16 cellular contexts compared by ENCODE assay signal in the genomic region with DNA sequence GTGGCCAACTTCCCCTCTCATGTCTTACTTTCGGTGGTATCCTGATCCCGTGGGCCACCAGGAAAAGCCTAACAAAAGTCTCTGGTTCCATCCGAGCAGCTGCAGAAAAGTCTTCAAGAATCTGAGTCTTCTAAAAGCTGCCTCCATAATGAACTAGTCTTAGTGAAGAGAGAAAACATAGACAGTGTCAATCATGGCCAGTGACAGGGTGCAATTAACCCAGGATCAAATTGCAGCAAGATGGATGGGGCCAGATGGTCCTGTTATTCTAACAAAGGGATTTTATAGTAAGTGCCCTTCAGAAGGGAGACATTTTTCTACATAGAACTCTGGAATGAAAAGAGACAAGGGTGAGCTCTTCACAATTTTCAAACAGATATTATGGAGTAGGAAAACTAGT.
"Had no signal": no experiment of that assay in that cellular context is flagged by ENCODE, and none has a peak within 500 bp of the region (broad histone marks: within the 10 kb centered on the region; RNA-seq: fewer than 3 reads in every experiment).

No MANE protein-coding gene starts in this region.

- H3K27ac ChIP-seq: esophagus squamous epithelium, hepatocyte, thyroid gland had no signal

- DNase-seq: activated CD4-positive, alpha-beta memory T cell treated with anti-CD3 and anti-CD28 coated beads for 36 hours; activated T-cell treated with anti-CD3 and anti-CD28 coated beads for 4 hours; effector CD4-positive, alpha-beta T cell; esophagus squamous epithelium; left colon; stimulated activated CD4-positive, alpha-beta T cell treated with anti-CD3 and anti-CD28 coated beads, Interleukin-12 subunit alpha, Interleukin-12 subunit beta, amount 100 ng/mL, for 4 hours; stimulated activated CD4-positive, alpha-beta T cell treated with anti-CD3 and anti-CD28 coated beads, Interleukin-2, amount 100 ng/mL, for 24 hours; stimulated activated naive CD4-positive, alpha-beta T cell treated with Interleukin-2 at 50 U/mL for 16 hours; T-helper 17 cell; thyroid gland had no signal

- H3K4me3 Mint-ChIP-seq: activated CD4-positive, alpha-beta memory T cell treated with anti-CD3 and anti-CD28 coated beads for 36 hours; activated naive CD8-positive, alpha-beta T cell; activated T-helper 1 cell treated with anti-CD3 and anti-CD28 coated beads, Interleukin-12 subunit alpha, Interleukin-12 subunit beta, Interleukin-2, Interleukin-4 antibody, amounts not matched to agents 30 ng/mL and 10 ng/mL and 1 ng/mL, durations not matched to agents 14 hours and 24 hours and 36 hours; natural killer cell treated with Interleukin-12 subunit alpha and Interleukin-12 subunit beta and Interleukin-15 and Interleukin-18, amount 100 ng/mL, for 72 hours; T-helper 17 cell had no signal

- H3K4me2 ChIP-seq: hepatocyte had no signal

- H3K36me3 ChIP-seq: esophagus squamous epithelium, thyroid gland had no signal

- H2AFZ ChIP-seq: hepatocyte had no signal

- H3K9me3 Mint-ChIP-seq: activated CD4-positive, alpha-beta memory T cell treated with anti-CD3 and anti-CD28 coated beads for 36 hours; activated T-helper 1 cell treated with anti-CD3 and anti-CD28 coated beads, Interleukin-12 subunit alpha, Interleukin-12 subunit beta, Interleukin-2, Interleukin-4 antibody, amounts not matched to agents 30 ng/mL and 10 ng/mL and 1 ng/mL, durations not matched to agents 14 hours and 24 hours and 36 hours; natural killer cell treated with Interleukin-12 subunit alpha and Interleukin-12 subunit beta and Interleukin-15 and Interleukin-18, amount 100 ng/mL, for 72 hours had no signal

- H3K36me3 Mint-ChIP-seq: activated CD4-positive, alpha-beta memory T cell treated with anti-CD3 and anti-CD28 coated beads for 36 hours; activated naive CD8-positive, alpha-beta T cell; natural killer cell treated with Interleukin-12 subunit alpha and Interleukin-12 subunit beta and Interleukin-15 and Interleukin-18, amount 100 ng/mL, for 72 hours had no signal

- H3K4me3 ChIP-seq: esophagus squamous epithelium, hepatocyte, lung, thyroid gland had no signal

- H3K9me3 ChIP-seq: esophagus squamous epithelium, thyroid gland had no signal

- H3K27me3 ChIP-seq: esophagus squamous epithelium, hepatocyte, thyroid gland had no signal

- H3K79me2 ChIP-seq: hepatocyte had no signal

- H3K27me3 Mint-ChIP-seq: activated CD4-positive, alpha-beta memory T cell treated with anti-CD3 and anti-CD28 coated beads for 36 hours; T-helper 17 cell had no signal

- ATAC-seq: left colon; natural killer cell treated with Interleukin-12 subunit alpha and Interleukin-12 subunit beta and Interleukin-15 and Interleukin-18, amount 100 ng/mL, for 72 hours; T-helper 17 cell had no signal

- H3K27ac Mint-ChIP-seq: activated CD4-positive, alpha-beta memory T cell treated with anti-CD3 and anti-CD28 coated beads for 36 hours; activated naive CD8-positive, alpha-beta T cell; activated T-helper 1 cell treated with anti-CD3 and anti-CD28 coated beads, Interleukin-12 subunit alpha, Interleukin-12 subunit beta, Interleukin-2, Interleukin-4 antibody, amounts not matched to agents 30 ng/mL and 10 ng/mL and 1 ng/mL, durations not matched to agents 14 hours and 24 hours and 36 hours; natural killer cell treated with Interleukin-12 subunit alpha and Interleukin-12 subunit beta and Interleukin-15 and Interleukin-18, amount 100 ng/mL, for 72 hours; progenitor cell of endocrine pancreas; T-helper 17 cell had no signal
